Comparison of ENCODE assay signal across 11 cellular contexts in genomic region chr2:218782529-218782845, GRCh38. TPM values are rescaled to one million over a fixed set of nuclear protein-coding genes. Genes with fewer than 3 reads are reported as not detected.
DNase-seq lines count a peak whose midpoint lies in the region; ATAC-seq and TF ChIP-seq lines count a peak whose summit lies in the region.
"Had no signal": no experiment of that assay in that cellular context is flagged by ENCODE, and none has a peak within 500 bp of the region (broad histone marks: within the 10 kb centered on the region; RNA-seq: fewer than 3 reads in every experiment).

No MANE protein-coding gene starts in this region.

- peak; percentile 16 for DNase-seq in WERI-Rb-1
- no peak for DNase-seq in fibroblast of pulmonary artery (ENCODE audit: low read depth)
- peak; percentile 42 for DNase-seq in midbrain (lab: John Stamatoyannopoulos, UW)
- no peak for DNase-seq in thoracic aorta (ENCODE audit: low spot score)
- no peak for DNase-seq in LoVo (ENCODE audit: low spot score)
- no peak for DNase-seq in PC-9
- DNase-seq in RPMI8226: no peak
- DNase-seq: SHP77 had no signal

- peak overlapping the region; percentile 59 for H3K4me3 ChIP-seq in WERI-Rb-1 (ENCODE audit: low read depth, low read length)
- H3K4me3 ChIP-seq in fibroblast of pulmonary artery (replicated peaks; ENCODE audit: low read depth, low read length): peak overlapping the region; percentile 51
- H3K4me3 ChIP-seq in thoracic aorta: peak overlapping the region; percentile 91
- no peak overlapping the region for H3K4me3 ChIP-seq in PC-9
- H3K4me3 ChIP-seq: K562 had no signal

- H3K9me3 ChIP-seq in WERI-Rb-1 (ENCODE audit: severe bottlenecking) (peaks cover 2% of the 10 kb centered on the region), thoracic aorta (no peaks in the 10 kb centered on the region), PC-9 (ENCODE audit: insufficient read depth, low read depth) (peaks cover 5% of the 10 kb centered on the region)

- H3K27ac ChIP-seq in WERI-Rb-1: peak overlapping the region; percentile 89
- H3K27ac ChIP-seq in thoracic aorta: peak overlapping the region; percentile 85 to 93
- no peak overlapping the region for H3K27ac ChIP-seq in PC-9

- H3K36me3 ChIP-seq in WERI-Rb-1 (no peaks in the 10 kb centered on the region), thoracic aorta (no peaks in the 10 kb centered on the region), PC-9 (ENCODE audit: low read depth) (no peaks in the 10 kb centered on the region)

- POLR2A ChIA-PET in PC-9 (lab: Charles Lee; ENCODE audit: unreplicated experiment): no interaction called here

- H4K20me1 ChIP-seq in PC-9 (ENCODE audit: insufficient read depth): no peaks in the 10 kb centered on the region

- no TSS peak for BruUV-seq in PC-9 (replicated peaks; lab: Mats Ljungman, UMichigan)

- no peaks in the 10 kb centered on the region for H3K9me2 ChIP-seq in PC-9 (ENCODE audit: insufficient read depth)

- CTCF ChIA-PET in PC-9 (lab: Charles Lee): no interaction called here

- H3F3A ChIP-seq in PC-9 (ENCODE audit: insufficient read depth, low read depth): no peaks in the 10 kb centered on the region; the same call in 1 of the 2 replicates

- H3K4me2 ChIP-seq in PC-9: no peak overlapping the region

- no peaks in the 10 kb centered on the region for H3K79me2 ChIP-seq in PC-9 (ENCODE audit: low read depth)

- H3K27me3 ChIP-seq in WERI-Rb-1 (ENCODE audit: insufficient read depth, low read depth, severe bottlenecking) (no peaks in the 10 kb centered on the region), thoracic aorta (replicated peaks; ENCODE audit: insufficient read depth) (no peaks in the 10 kb centered on the region), PC-9 (ENCODE audit: insufficient read depth, low read depth) (no peaks in the 10 kb centered on the region)

- no peak for TF ChIP-seq CTCF in WERI-Rb-1 (IDR thresholded peaks at IDR 0.05; ENCODE audit: low read depth, low read length)
- TF ChIP-seq CTCF in fibroblast of pulmonary artery (IDR thresholded peaks at IDR 0.05; ENCODE audit: low read length, missing control alignments): no peak
- no peak for TF ChIP-seq CTCF in thoracic aorta (IDR thresholded peaks at IDR 0.05)
- TF ChIP-seq CTCF in PC-9 (conservative IDR thresholded peaks at IDR 0.05): no peak

- peaks cover 2 to 30% of the 10 kb centered on the region in 2 donors for H3K4me1 ChIP-seq in thoracic aorta (ENCODE audit: control insufficient read depth in 1 of 2, low read depth in 2 of 2)
- H3K4me1 ChIP-seq in PC-9 (replicated peaks; ENCODE audit: insufficient read depth): no peaks in the 10 kb centered on the region

- no peak for ATAC-seq in thoracic aorta (ENCODE audit: insufficient number of reproducible peaks, low FRiP score, low read depth)
- ATAC-seq in HG02970 (IDR thresholded peaks at IDR 0.05; ENCODE audit: low FRiP score, unreplicated experiment): no peak

- H2AFZ ChIP-seq in PC-9: no peak overlapping the region

- intact Hi-C loops in PC-9 (cut with micrococcal nuclease; ENCODE audit: unreplicated experiment): no loop called here

RNA-seq across cellular contexts. Expression of gene CYP27A1, which starts 0.5 kb away (rescaled TPM):
- total RNA-seq in thoracic aorta (10 to 100 TPM; 31.6 to 37.8 TPM), PC-9 (2021) (0.94 and 2.0 TPM in 2 replicates)

RNA-seq across cellular contexts. Expression of gene PRKAG3, which starts 49.1 kb away (rescaled TPM):
- total RNA-seq in thoracic aorta: under 1 TPM in 1 of 2 donors, not detected in 1; 0.28 TPM
- not detected in 2 replicates for total RNA-seq in PC-9 (2021)
- total RNA-seq: glomerular endothelial cell, K562 had no signal

Comparison
In these comparisons a context has a peak if more than half of its experiments do, and no peak if none do; other contexts are left out.
1. DNase-seq: peak in WERI-Rb-1 (single experiment) and midbrain (single experiment); none in fibroblast of pulmonary artery (single experiment), thoracic aorta (single experiment), LoVo (single experiment), PC-9 (0 of 2) and RPMI8226 (single experiment).
2. RNA of gene CYP27A1, which starts 0.5 kb away (total RNA-seq): 31.6 to 37.8 TPM in thoracic aorta; 0.94 to 2.0 TPM in PC-9; every median in the first group is over 10 times any median in the second.